9 cellular contexts compared by ENCODE assay signal in genomic region chr20:56391037-56391436, GRCh38. TPM values are rescaled to one million over a fixed set of nuclear protein-coding genes. Genes with fewer than 3 reads are reported as not detected.
A peak's percentile ranks its signal among the peaks of the same experiment; 100 is the strongest.
DNase-seq lines count a peak whose midpoint lies in the region; ATAC-seq and TF ChIP-seq lines count a peak whose summit lies in the region.
"Had no signal": no experiment of that assay in that cellular context is flagged by ENCODE, and none has a peak within 500 bp of the region (broad histone marks: within the 10 kb centered on the region; RNA-seq: fewer than 3 reads in every experiment).

No MANE protein-coding gene starts in this region.

- peaks cover 0 to 25% (median 11%) of the 10 kb centered on the region in 3 donors for H3K36me3 Mint-ChIP-seq in CD8-positive, alpha-beta memory T cell

- H3K9me2 ChIP-seq in MM.1S (replicated peaks; ENCODE audit: insufficient read depth, low read length), result no peaks in the 10 kb centered on the region

- no peaks in the 10 kb centered on the region for H3K9me3 ChIP-seq in CD8-positive, alpha-beta memory T cell (ENCODE audit: low read length)
- no peaks in the 10 kb centered on the region for H3K9me3 ChIP-seq in MM.1S (replicated peaks; ENCODE audit: insufficient read depth, low read length)
- H3K9me3 ChIP-seq in neuron (ENCODE audit: low read length), result no peaks in the 10 kb centered on the region

- no peak overlapping the region for H3K4me3 Mint-ChIP-seq in CD8-positive, alpha-beta memory T cell

- peaks cover 0 to 2% of the 10 kb centered on the region in 2 donors for H3K27me3 Mint-ChIP-seq in CD8-positive, alpha-beta memory T cell

- POLR2A ChIA-PET in CD8-positive, alpha-beta memory T cell (lab: Charles Lee), result interaction anchor here (0.6 kb wide), 1 partner anchor 1691 kb away, joined by 3 read pairs; no protein-coding TSS in a partner anchor

- H3K4me3 ChIP-seq in CD8-positive, alpha-beta memory T cell (ENCODE audit: low read length), result peak overlapping the region; percentile 98
- H3K4me3 ChIP-seq in MM.1S (ENCODE audit: low read length), result peak overlapping the region; percentile 97
- H3K4me3 ChIP-seq in coronary artery, result peak overlapping the region; percentile 71
- H3K4me3 ChIP-seq in neuron (ENCODE audit: low read length), result peak overlapping the region; percentile 80

- peaks cover 21% of the 10 kb centered on the region for H3K4me1 ChIP-seq in CD8-positive, alpha-beta memory T cell (ENCODE audit: insufficient read depth, low read length)
- H3K4me1 ChIP-seq in MM.1S (ENCODE audit: low read length), result peaks cover 8% of the 10 kb centered on the region
- H3K4me1 ChIP-seq in neuron (ENCODE audit: insufficient read depth, low read length), result peaks cover 19% of the 10 kb centered on the region

- TF ChIP-seq CTCF in MM.1S (IDR thresholded peaks at IDR 0.05; ENCODE audit: low read length) (no peak), coronary artery (IDR thresholded peaks at IDR 0.05) (no peak)

- H3K36me3 ChIP-seq in CD8-positive, alpha-beta memory T cell (ENCODE audit: insufficient read depth, low read length), result no peaks in the 10 kb centered on the region
- H3K36me3 ChIP-seq in MM.1S (replicated peaks; ENCODE audit: insufficient read depth, low read length), result peaks cover 15% of the 10 kb centered on the region; the same call in 1 of the 2 replicates
- peaks cover 37% of the 10 kb centered on the region for H3K36me3 ChIP-seq in neuron (ENCODE audit: insufficient read depth, low read length)

- no peaks in the 10 kb centered on the region for H4K20me1 ChIP-seq in MM.1S (ENCODE audit: insufficient read depth, low read length)

- peak overlapping the region in 4 of 8 donors; percentile 25 to 87 (median 59) for H3K27ac Mint-ChIP-seq in CD8-positive, alpha-beta memory T cell

- DNase-seq in CD8-positive, alpha-beta memory T cell, result no peak
- no peak for DNase-seq in MM.1S
- no peak for DNase-seq in coronary artery (ENCODE audit: low spot score)
- DNase-seq in H4 (ENCODE audit: low spot score), result no peak

- H2AFZ ChIP-seq in MM.1S (ENCODE audit: low read length) (peak overlapping the region; percentile 79), neuron (ENCODE audit: low read depth, low read length) (no peak overlapping the region)

- H3K27ac ChIP-seq in CD8-positive, alpha-beta memory T cell (ENCODE audit: low read depth, low read length), result peak overlapping the region; percentile 94
- H3K27ac ChIP-seq in MM.1S (ENCODE audit: low read length), result peak overlapping the region; percentile 90; the same call in 1 of the 2 replicates
- H3K27ac ChIP-seq in coronary artery, result no peak overlapping the region

- H3K4me2 ChIP-seq in MM.1S (ENCODE audit: low read depth, low read length), result peak overlapping the region; percentile 65

- H3K4me1 Mint-ChIP-seq in CD8-positive, alpha-beta memory T cell, result peaks cover 28 to 33% (median 31%) of the 10 kb centered on the region in 3 donors

- CTCF ChIA-PET in CD8-positive, alpha-beta memory T cell (lab: Charles Lee), result no interaction called here

- H3K79me2 ChIP-seq in MM.1S (ENCODE audit: low read length), result peaks cover 87% of the 10 kb centered on the region

- no peaks in the 10 kb centered on the region for H3K9me3 Mint-ChIP-seq in CD8-positive, alpha-beta memory T cell

- ATAC-seq in HG03139 (IDR thresholded peaks at IDR 0.05; ENCODE audit: unreplicated experiment) (no peak), HG02623 (IDR thresholded peaks at IDR 0.05; ENCODE audit: unreplicated experiment) (no peak), GM18868 (IDR thresholded peaks at IDR 0.05; ENCODE audit: unreplicated experiment) (no peak)

- H3F3A ChIP-seq in MM.1S (ENCODE audit: insufficient read depth, low read length), result no peaks in the 10 kb centered on the region

- H3K9ac ChIP-seq in MM.1S (ENCODE audit: low read length), result peak overlapping the region; percentile 62

- H3K27me3 ChIP-seq in CD8-positive, alpha-beta memory T cell (ENCODE audit: insufficient read depth, low read length, poor library complexity, severe bottlenecking), result no peaks in the 10 kb centered on the region
- H3K27me3 ChIP-seq in MM.1S (replicated peaks; ENCODE audit: insufficient read depth, low read length), result no peaks in the 10 kb centered on the region
- no peaks in the 10 kb centered on the region for H3K27me3 ChIP-seq in neuron (ENCODE audit: insufficient read depth, low read length)

RNA-seq across cellular contexts. Expression of gene AURKA, which starts 1.0 kb away (rescaled TPM):
- 10 to 100 TPM; 49.2 to 50.8 TPM for total RNA-seq in CD8-positive, alpha-beta memory T cell
- polyA plus RNA-seq in CD8-positive, alpha-beta memory T cell, result 1.7 TPM
- total RNA-seq in H4 (2014; rRNA removed; shearing (Covaris generic)), result 97.8 and 119 TPM in 2 replicates

RNA-seq across cellular contexts. Expression of gene CSTF1, which starts 1.4 kb away (rescaled TPM):
- 10 to 100 TPM; 54.2 to 54.7 TPM for total RNA-seq in CD8-positive, alpha-beta memory T cell
- 37.0 TPM for polyA plus RNA-seq in CD8-positive, alpha-beta memory T cell
- total RNA-seq in H4 (2014; rRNA removed; shearing (Covaris generic)), result 60.8 and 69.9 TPM in 2 replicates

RNA-seq across cellular contexts. Expression of gene CASS4, which starts 21.0 kb away (rescaled TPM):
- 1 to 10 TPM; 3.7 TPM for total RNA-seq in CD8-positive, alpha-beta memory T cell
- 5.6 TPM for polyA plus RNA-seq in CD8-positive, alpha-beta memory T cell
- total RNA-seq in H4 (2014; rRNA removed; shearing (Covaris generic)), result 0.06 and 0.10 TPM in 2 replicates
- total RNA-seq: pulmonary artery endothelial cell had no signal

RNA-seq across cellular contexts. Expression of gene FAM210B, which starts 32.3 kb away (rescaled TPM):
- total RNA-seq in CD8-positive, alpha-beta memory T cell, result 1 to 10 TPM; 6.3 to 6.7 TPM
- 31.8 TPM for polyA plus RNA-seq in CD8-positive, alpha-beta memory T cell
- 13.0 and 14.4 TPM in 2 replicates for total RNA-seq in H4 (2014; rRNA removed; shearing (Covaris generic))

Comparison
In these comparisons a context has a peak if more than half of its experiments do, and no peak if none do; other contexts are left out.
1. H3K27ac ChIP-seq: peak in CD8-positive, alpha-beta memory T cell (single experiment) and MM.1S (single experiment); none in coronary artery (0 of 2).
2. Peak in every context shown above with its lines, with median percentiles within 50 percentile points of each other: H3K4me3 ChIP-seq.